Comparison of ENCODE assay signal across 8 cellular contexts in genomic region chr7:138663741-138664710, GRCh38. TPM values are rescaled to one million over a fixed set of nuclear protein-coding genes. Genes with fewer than 3 reads are reported as not detected.
DNase-seq lines count a peak whose midpoint lies in the region; ATAC-seq and TF ChIP-seq lines count a peak whose summit lies in the region.

No MANE protein-coding gene starts in this region.

- WGBS in esophagus, 2 donors: 33 to 40% methylated on average over 59 of the region's 59 CpGs

- no peaks in the 10 kb centered on the region for H3K27me3 ChIP-seq in RWPE2 (ENCODE audit: insufficient read depth, poor library complexity, severe bottlenecking)
- no peaks in the 10 kb centered on the region for H3K27me3 ChIP-seq in esophagus (ENCODE audit: control insufficient read depth in 1 of 2, insufficient read depth in 2 of 2, low read length in 2 of 2)

- ATAC-seq in RWPE2 (ENCODE audit: low read depth) (peak; percentile 60), GM21717 (IDR thresholded peaks at IDR 0.05; ENCODE audit: unreplicated experiment) (no peak)

- DNase-seq in RWPE2 (ENCODE audit: low spot score) (no peak), nephron progenitor cell (peak; percentile 52), RKO (ENCODE audit: low spot score) (no peak), GM19240 (ENCODE audit: insufficient read length, low spot score) (no peak)
- no peak for DNase-seq in activated effector memory CD4-positive, alpha-beta T cell treated with anti-CD3 and anti-CD28 coated beads, Interleukin-2, amount 50 U/mL, for 16 hours

- no peak overlapping the region for H3K27ac ChIP-seq in RWPE2 (ENCODE audit: poor library complexity, severe bottlenecking)
- H3K27ac ChIP-seq in esophagus (ENCODE audit: low read depth in 2 of 2, low read length in 1 of 2): no peak overlapping the region

- TF ChIP-seq CTCF in RWPE2 (IDR thresholded peaks at IDR 0.05; ENCODE audit: poor library complexity, severe bottlenecking) (no peak), nephron progenitor cell (IDR thresholded peaks at IDR 0.05) (no peak)

- peaks cover 41% of the 10 kb centered on the region for H3K9me3 Mint-ChIP-seq in nephron progenitor cell

- peak overlapping the region; percentile 93 for H3K27ac Mint-ChIP-seq in nephron progenitor cell

- no peaks in the 10 kb centered on the region for H3K9me3 ChIP-seq in RWPE2 (ENCODE audit: severe bottlenecking)
- H3K9me3 ChIP-seq in esophagus (ENCODE audit: control insufficient read depth in 2 of 2, insufficient read depth in 1 of 2, low read depth in 1 of 2, low read length in 1 of 2): no peaks in the 10 kb centered on the region

- peak overlapping the region; percentile 88 for H3K4me3 Mint-ChIP-seq in nephron progenitor cell

- no peaks in the 10 kb centered on the region for H3K36me3 ChIP-seq in RWPE2 (ENCODE audit: low read depth)
- no peaks in the 10 kb centered on the region for H3K36me3 ChIP-seq in esophagus (ENCODE audit: control insufficient read depth in 2 of 2, insufficient read depth in 2 of 2, low read length in 1 of 2)

- peaks cover 9% of the 10 kb centered on the region for H3K27me3 Mint-ChIP-seq in nephron progenitor cell (ENCODE audit: low read depth, poor library complexity)

- peaks cover 83% of the 10 kb centered on the region for H3K4me1 Mint-ChIP-seq in nephron progenitor cell

- H3K4me1 ChIP-seq in RWPE2 (ENCODE audit: insufficient read depth, poor library complexity, severe bottlenecking): no peaks in the 10 kb centered on the region
- H3K4me1 ChIP-seq in esophagus (ENCODE audit: control insufficient read depth in 2 of 2, insufficient read depth in 2 of 2, low read length in 1 of 2): no peaks in the 10 kb centered on the region

- peaks cover 10% of the 10 kb centered on the region for H3K36me3 Mint-ChIP-seq in nephron progenitor cell (ENCODE audit: low read depth)

- H3K4me3 ChIP-seq in GM08714 (ENCODE audit: low read length): peak overlapping the region; percentile 63; the same call in 1 of the 2 replicates
- H3K4me3 ChIP-seq in RWPE2 (ENCODE audit: severe bottlenecking): peak overlapping the region; percentile 23
- peak overlapping the region; percentile 7 to 45 for H3K4me3 ChIP-seq in esophagus (ENCODE audit: low read depth in 1 of 2, low read length in 2 of 2)

RNA-seq across cellular contexts. Expression of gene SVOPL, which starts 37.1 kb away (rescaled TPM):
- polyA plus RNA-seq in esophagus: under 1 TPM; 0.10 to 0.13 TPM
